Comparison of ENCODE assay signal across 2 cellular contexts in the genomic region with DNA sequence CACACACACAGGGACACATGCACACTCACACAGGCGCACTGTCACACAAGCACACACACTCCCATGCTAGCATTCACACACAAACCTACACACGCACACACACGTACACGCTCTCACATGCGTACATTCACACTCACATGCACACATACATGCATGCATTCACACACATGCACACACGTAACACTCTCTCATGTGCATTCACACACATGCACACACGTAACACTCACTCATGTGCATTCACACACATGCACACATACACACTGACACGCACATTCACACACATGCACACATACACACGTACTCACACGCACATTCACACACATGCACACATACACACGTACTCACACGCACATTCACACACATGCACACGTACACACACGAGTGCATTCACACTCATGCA.
TF ChIP-seq lines count a peak whose summit lies in the region.

No MANE protein-coding gene starts in this region.

TF ChIP-seq in IMR-90, 13 proteins besides CTCF, POLR2A, EP300 and RAD21:
- no peak for TF ChIP-seq CHD1 (IDR thresholded peaks at IDR 0.05; ENCODE audit: low read depth, low read length)
- TF ChIP-seq SMC3 (IDR thresholded peaks at IDR 0.05; ENCODE audit: low read depth, low read length): no peak
- TF ChIP-seq MAZ (IDR thresholded peaks at IDR 0.05; ENCODE audit: borderline replicate concordance, low read depth, low read length): no peak
- TF ChIP-seq BHLHE40 (IDR thresholded peaks at IDR 0.05; ENCODE audit: low read depth, low read length): no peak
- TF ChIP-seq RFX5 (IDR thresholded peaks at IDR 0.05; ENCODE audit: low read depth, low read length): no peak
- TF ChIP-seq, protein P1, sequence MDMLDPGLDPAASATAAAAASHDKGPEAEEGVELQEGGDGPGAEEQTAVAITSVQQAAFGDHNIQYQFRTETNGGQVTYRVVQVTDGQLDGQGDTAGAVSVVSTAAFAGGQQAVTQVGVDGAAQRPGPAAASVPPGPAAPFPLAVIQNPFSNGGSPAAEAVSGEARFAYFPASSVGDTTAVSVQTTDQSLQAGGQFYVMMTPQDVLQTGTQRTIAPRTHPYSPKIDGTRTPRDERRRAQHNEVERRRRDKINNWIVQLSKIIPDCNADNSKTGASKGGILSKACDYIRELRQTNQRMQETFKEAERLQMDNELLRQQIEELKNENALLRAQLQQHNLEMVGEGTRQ (IDR thresholded peaks at IDR 0.05; ENCODE audit: low read depth, low read length): no peak
- TF ChIP-seq CEBPB (IDR thresholded peaks at IDR 0.05; ENCODE audit: low read depth, low read length): no peak
- no peak for TF ChIP-seq FOS (IDR thresholded peaks at IDR 0.05; ENCODE audit: low read depth, low read length)
- TF ChIP-seq, protein P2, sequence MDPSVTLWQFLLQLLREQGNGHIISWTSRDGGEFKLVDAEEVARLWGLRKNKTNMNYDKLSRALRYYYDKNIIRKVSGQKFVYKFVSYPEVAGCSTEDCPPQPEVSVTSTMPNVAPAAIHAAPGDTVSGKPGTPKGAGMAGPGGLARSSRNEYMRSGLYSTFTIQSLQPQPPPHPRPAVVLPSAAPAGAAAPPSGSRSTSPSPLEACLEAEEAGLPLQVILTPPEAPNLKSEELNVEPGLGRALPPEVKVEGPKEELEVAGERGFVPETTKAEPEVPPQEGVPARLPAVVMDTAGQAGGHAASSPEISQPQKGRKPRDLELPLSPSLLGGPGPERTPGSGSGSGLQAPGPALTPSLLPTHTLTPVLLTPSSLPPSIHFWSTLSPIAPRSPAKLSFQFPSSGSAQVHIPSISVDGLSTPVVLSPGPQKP (IDR thresholded peaks at IDR 0.05; ENCODE audit: borderline replicate concordance, low read depth, low read length): no peak
- TF ChIP-seq NFE2L2 (IDR thresholded peaks at IDR 0.05; ENCODE audit: low read depth, low read length): no peak
- TF ChIP-seq MXI1 (IDR thresholded peaks at IDR 0.05; ENCODE audit: borderline replicate concordance, low read depth, low read length): no peak
- TF ChIP-seq RCOR1 (IDR thresholded peaks at IDR 0.05; ENCODE audit: insufficient replicate concordance, low read length): no peak

TF ChIP-seq in H1, 55 proteins besides CTCF, POLR2A, EP300 and RAD21:
- TF ChIP-seq, protein P3, sequence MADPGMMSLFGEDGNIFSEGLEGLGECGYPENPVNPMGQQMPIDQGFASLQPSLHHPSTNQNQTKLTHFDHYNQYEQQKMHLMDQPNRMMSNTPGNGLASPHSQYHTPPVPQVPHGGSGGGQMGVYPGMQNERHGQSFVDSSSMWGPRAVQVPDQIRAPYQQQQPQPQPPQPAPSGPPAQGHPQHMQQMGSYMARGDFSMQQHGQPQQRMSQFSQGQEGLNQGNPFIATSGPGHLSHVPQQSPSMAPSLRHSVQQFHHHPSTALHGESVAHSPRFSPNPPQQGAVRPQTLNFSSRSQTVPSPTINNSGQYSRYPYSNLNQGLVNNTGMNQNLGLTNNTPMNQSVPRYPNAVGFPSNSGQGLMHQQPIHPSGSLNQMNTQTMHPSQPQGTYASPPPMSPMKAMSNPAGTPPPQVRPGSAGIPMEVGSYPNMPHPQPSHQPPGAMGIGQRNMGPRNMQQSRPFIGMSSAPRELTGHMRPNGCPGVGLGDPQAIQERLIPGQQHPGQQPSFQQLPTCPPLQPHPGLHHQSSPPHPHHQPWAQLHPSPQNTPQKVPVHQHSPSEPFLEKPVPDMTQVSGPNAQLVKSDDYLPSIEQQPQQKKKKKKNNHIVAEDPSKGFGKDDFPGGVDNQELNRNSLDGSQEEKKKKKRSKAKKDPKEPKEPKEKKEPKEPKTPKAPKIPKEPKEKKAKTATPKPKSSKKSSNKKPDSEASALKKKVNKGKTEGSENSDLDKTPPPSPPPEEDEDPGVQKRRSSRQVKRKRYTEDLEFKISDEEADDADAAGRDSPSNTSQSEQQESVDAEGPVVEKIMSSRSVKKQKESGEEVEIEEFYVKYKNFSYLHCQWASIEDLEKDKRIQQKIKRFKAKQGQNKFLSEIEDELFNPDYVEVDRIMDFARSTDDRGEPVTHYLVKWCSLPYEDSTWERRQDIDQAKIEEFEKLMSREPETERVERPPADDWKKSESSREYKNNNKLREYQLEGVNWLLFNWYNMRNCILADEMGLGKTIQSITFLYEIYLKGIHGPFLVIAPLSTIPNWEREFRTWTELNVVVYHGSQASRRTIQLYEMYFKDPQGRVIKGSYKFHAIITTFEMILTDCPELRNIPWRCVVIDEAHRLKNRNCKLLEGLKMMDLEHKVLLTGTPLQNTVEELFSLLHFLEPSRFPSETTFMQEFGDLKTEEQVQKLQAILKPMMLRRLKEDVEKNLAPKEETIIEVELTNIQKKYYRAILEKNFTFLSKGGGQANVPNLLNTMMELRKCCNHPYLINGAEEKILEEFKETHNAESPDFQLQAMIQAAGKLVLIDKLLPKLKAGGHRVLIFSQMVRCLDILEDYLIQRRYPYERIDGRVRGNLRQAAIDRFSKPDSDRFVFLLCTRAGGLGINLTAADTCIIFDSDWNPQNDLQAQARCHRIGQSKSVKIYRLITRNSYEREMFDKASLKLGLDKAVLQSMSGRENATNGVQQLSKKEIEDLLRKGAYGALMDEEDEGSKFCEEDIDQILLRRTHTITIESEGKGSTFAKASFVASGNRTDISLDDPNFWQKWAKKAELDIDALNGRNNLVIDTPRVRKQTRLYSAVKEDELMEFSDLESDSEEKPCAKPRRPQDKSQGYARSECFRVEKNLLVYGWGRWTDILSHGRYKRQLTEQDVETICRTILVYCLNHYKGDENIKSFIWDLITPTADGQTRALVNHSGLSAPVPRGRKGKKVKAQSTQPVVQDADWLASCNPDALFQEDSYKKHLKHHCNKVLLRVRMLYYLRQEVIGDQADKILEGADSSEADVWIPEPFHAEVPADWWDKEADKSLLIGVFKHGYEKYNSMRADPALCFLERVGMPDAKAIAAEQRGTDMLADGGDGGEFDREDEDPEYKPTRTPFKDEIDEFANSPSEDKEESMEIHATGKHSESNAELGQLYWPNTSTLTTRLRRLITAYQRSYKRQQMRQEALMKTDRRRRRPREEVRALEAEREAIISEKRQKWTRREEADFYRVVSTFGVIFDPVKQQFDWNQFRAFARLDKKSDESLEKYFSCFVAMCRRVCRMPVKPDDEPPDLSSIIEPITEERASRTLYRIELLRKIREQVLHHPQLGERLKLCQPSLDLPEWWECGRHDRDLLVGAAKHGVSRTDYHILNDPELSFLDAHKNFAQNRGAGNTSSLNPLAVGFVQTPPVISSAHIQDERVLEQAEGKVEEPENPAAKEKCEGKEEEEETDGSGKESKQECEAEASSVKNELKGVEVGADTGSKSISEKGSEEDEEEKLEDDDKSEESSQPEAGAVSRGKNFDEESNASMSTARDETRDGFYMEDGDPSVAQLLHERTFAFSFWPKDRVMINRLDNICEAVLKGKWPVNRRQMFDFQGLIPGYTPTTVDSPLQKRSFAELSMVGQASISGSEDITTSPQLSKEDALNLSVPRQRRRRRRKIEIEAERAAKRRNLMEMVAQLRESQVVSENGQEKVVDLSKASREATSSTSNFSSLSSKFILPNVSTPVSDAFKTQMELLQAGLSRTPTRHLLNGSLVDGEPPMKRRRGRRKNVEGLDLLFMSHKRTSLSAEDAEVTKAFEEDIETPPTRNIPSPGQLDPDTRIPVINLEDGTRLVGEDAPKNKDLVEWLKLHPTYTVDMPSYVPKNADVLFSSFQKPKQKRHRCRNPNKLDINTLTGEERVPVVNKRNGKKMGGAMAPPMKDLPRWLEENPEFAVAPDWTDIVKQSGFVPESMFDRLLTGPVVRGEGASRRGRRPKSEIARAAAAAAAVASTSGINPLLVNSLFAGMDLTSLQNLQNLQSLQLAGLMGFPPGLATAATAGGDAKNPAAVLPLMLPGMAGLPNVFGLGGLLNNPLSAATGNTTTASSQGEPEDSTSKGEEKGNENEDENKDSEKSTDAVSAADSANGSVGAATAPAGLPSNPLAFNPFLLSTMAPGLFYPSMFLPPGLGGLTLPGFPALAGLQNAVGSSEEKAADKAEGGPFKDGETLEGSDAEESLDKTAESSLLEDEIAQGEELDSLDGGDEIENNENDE (IDR thresholded peaks at IDR 0.05; ENCODE audit: insufficient replicate concordance, low read length): no peak
- TF ChIP-seq, protein P1 (IDR thresholded peaks at IDR 0.05; ENCODE audit: low read length): no peak
- TF ChIP-seq POLR2AphosphoS5 (IDR thresholded peaks at IDR 0.05; ENCODE audit: low read depth, low read length): no peak
